35 cellular contexts compared by ENCODE assay signal in genomic region chr1:218700666-218701065, GRCh38.
"Had no signal": no experiment of that assay in that cellular context is flagged by ENCODE, and none has a peak within 500 bp of the region (broad histone marks: within the 10 kb centered on the region; RNA-seq: fewer than 3 reads in every experiment).

No MANE protein-coding gene starts in this region.

- H3K9me3 ChIP-seq: adrenal gland, body of pancreas, breast epithelium had no signal

- DNase-seq: activated B cell treated with CpG ODN at 0.5 μM for 24 hours; activated CD4-positive, alpha-beta memory T cell treated with anti-CD3 and anti-CD28 coated beads for 36 hours; activated CD4-positive, alpha-beta T cell treated with anti-CD3 and anti-CD28 coated beads for 4 hours; activated CD4-positive, alpha-beta T cell treated with anti-CD3 and anti-CD28 coated beads, Interleukin-2, amount 10 ng/mL, durations not matched to agents 24 days and 14 days; activated CD4-positive, alpha-beta T cell treated with anti-CD3 and anti-CD28 coated beads, Interleukin-2, amount 50 U/mL, for 1 hour; activated CD4-positive, alpha-beta T cell treated with anti-CD3 and anti-CD28 coated beads, Interleukin-2, amount 50 U/mL, for 4 hours; activated CD4-positive, CD25-positive, alpha-beta regulatory T cell treated with anti-CD3 and anti-CD28 coated beads, Interleukin-2, amount 50 U/mL, for 72 hours; activated CD8-positive, alpha-beta memory T cell treated with anti-CD3 and anti-CD28 coated beads, Interleukin-2, amount 50 U/mL, for 4 hours; activated CD8-positive, alpha-beta T cell treated with anti-CD3 and anti-CD28 coated beads for 36 hours; activated effector memory CD4-positive, alpha-beta T cell treated with anti-CD3 and anti-CD28 coated beads, Interleukin-2, amount 50 U/mL, for 16 hours; activated gamma-delta T cell treated with Interleukin-2 at 50 U/mL for 16 hours; activated naive CD4-positive, alpha-beta T cell; activated naive CD4-positive, alpha-beta T cell treated with anti-CD3 and anti-CD28 coated beads for 36 hours; activated naive CD4-positive, alpha-beta T cell treated with anti-CD3 and anti-CD28 coated beads, Interleukin-2, amount 50 U/mL, for 16 hours; activated naive CD8-positive, alpha-beta T cell treated with anti-CD3 and anti-CD28 coated beads for 36 hours; activated T-cell treated with anti-CD3 and anti-CD28 coated beads for 4 hours; activated T-cell treated with anti-CD3 and anti-CD28 coated beads, Interleukin-2, amount 50 U/mL, for 1 hour; activated T-cell treated with anti-CD3 and anti-CD28 coated beads, Interleukin-2, amount 50 U/mL, for 4 hours; activated T-cell treated with anti-CD3 and anti-CD28 coated beads, Interleukin-2, amount 50 U/mL, for 72 hours; adrenal gland; amniotic stem cell; aorta; body of pancreas; brain microvascular endothelial cell; caudate nucleus; cerebellar nuclear complex; T-helper 1 cell; T-helper 2 cell; T-helper 9 cell had no signal

- H3K4me1 ChIP-seq: adrenal gland, body of pancreas, breast epithelium had no signal

- FAIRE-seq: astrocyte, TTC549 had no signal

- H3K36me3 ChIP-seq: adrenal gland, brain microvascular endothelial cell, breast epithelium had no signal

- H3K4me3 ChIP-seq: adrenal gland, body of pancreas, breast epithelium had no signal

- H3K27me3 ChIP-seq: adrenal gland, body of pancreas, brain microvascular endothelial cell, breast epithelium had no signal

- H3K27ac ChIP-seq: adrenal gland, body of pancreas, brain microvascular endothelial cell, breast epithelium, VCaP had no signal

- ATAC-seq: activated CD8-positive, alpha-beta T cell treated with anti-CD3 and anti-CD28 coated beads for 36 hours; activated naive CD4-positive, alpha-beta T cell treated with anti-CD3 and anti-CD28 coated beads, Interleukin-2, amount 50 U/mL, for 72 hours; activated T-cell treated with anti-CD3 and anti-CD28 coated beads, Interleukin-2, amount 50 U/mL, for 4 hours; activated T-cell treated with anti-CD3 and anti-CD28 coated beads, Interleukin-2, amount 50 U/mL, for 72 hours; activated T-helper 17 cell treated with anti-CD3 and anti-CD28 coated beads, Interleukin-2, amount 50 U/mL, for 72 hours; body of pancreas had no signal
